20 cellular contexts compared by ENCODE assay signal in the genomic region with DNA sequence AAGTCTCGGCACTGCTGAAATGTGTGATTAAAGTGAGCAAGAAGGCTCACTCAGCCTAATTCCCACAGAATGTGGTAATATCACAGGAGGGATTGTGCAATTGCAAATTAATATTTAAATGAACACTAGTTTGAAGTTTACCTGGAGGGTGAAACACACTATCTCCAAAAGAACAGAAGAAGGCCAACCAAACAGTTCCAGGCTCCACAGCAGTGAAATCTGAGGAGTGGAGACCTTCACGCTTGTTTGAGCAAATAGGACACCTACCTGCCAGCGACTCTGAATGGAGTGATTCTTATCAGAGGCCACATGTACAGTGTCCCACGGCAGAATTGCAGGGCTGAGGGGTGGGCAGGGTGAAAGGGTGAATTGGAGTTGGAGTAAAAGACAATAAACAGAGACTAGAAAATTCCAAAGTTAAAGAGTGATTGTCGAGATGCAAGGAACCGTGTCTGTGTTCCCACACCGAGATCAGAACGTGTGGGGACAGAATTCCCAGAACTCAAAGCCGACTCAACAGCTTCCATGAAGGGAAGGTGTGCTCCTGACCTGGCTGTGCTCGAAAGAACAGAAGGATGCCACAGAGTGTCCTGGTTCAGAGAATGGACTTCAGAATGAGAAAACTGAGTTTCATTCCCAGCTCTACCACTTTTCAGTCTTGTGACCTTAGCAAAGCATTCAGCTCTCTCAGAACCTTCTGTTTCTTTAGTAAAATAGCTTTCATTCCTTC.
DNase-seq lines count a peak whose midpoint lies in the region; ATAC-seq and TF ChIP-seq lines count a peak whose summit lies in the region.
"Had no signal": no experiment of that assay in that cellular context is flagged by ENCODE, and none has a peak within 500 bp of the region (broad histone marks: within the 10 kb centered on the region; RNA-seq: fewer than 3 reads in every experiment).

No MANE protein-coding gene starts in this region.

- H4K20me1 ChIP-seq in hepatocyte (ENCODE audit: insufficient read depth, poor library complexity, severe bottlenecking) (no peaks in the 10 kb centered on the region), osteoblast (ENCODE audit: insufficient read depth, low read length) (no peaks in the 10 kb centered on the region)

- H3K4me2 ChIP-seq in hepatocyte: peak overlapping the region; percentile 59
- H3K4me2 ChIP-seq in osteoblast (ENCODE audit: insufficient read depth, low read length): peak overlapping the region; percentile 47

- H3K27me3 ChIP-seq in hepatocyte (no peaks in the 10 kb centered on the region), osteoblast (ENCODE audit: insufficient read depth, low read length) (peaks cover 2% of the 10 kb centered on the region)
- H3K27me3 ChIP-seq: SJCRH30, stomach had no signal

- no peaks in the 10 kb centered on the region for H3K9me3 Mint-ChIP-seq in activated T-cell treated with anti-CD3 and anti-CD28 coated beads, Interleukin-2, amount 50 U/mL, for 4 hours
- H3K9me3 Mint-ChIP-seq: CD4-positive, alpha-beta T cell had no signal

- H3K36me3 ChIP-seq in hepatocyte (replicated peaks; ENCODE audit: insufficient read depth, low read depth) (no peaks in the 10 kb centered on the region), osteoblast (ENCODE audit: insufficient read depth, low read length) (no peaks in the 10 kb centered on the region)
- H3K36me3 ChIP-seq: SJCRH30, stomach had no signal

- TF ChIP-seq CTCF in hepatocyte (IDR thresholded peaks at IDR 0.05; ENCODE audit: poor library complexity) (no peak), osteoblast (IDR thresholded peaks at IDR 0.05; ENCODE audit: extremely low read depth, low read depth, low read length) (no peak)

- in situ Hi-C loops in KBM-7 (cut with MboI; ENCODE audit: low pct_unique_long_range_greater_than_20kb, low sequenced_read_pairs): no loop called here

- H2AFZ ChIP-seq in hepatocyte: peak overlapping the region; percentile 37
- H2AFZ ChIP-seq in osteoblast (ENCODE audit: low read length): no peak overlapping the region

- no peaks in the 10 kb centered on the region for H3K9me3 ChIP-seq in hepatocyte (ENCODE audit: low read depth)
- no peaks in the 10 kb centered on the region for H3K9me3 ChIP-seq in osteoblast (ENCODE audit: low read depth, low read length)
- H3K9me3 ChIP-seq: SJCRH30, stomach had no signal

- no peaks in the 10 kb centered on the region for H3K79me2 ChIP-seq in hepatocyte
- no peaks in the 10 kb centered on the region for H3K79me2 ChIP-seq in osteoblast (ENCODE audit: insufficient read depth, low read length)

- no peaks in the 10 kb centered on the region for H3K36me3 Mint-ChIP-seq in activated T-cell treated with anti-CD3 and anti-CD28 coated beads, Interleukin-2, amount 50 U/mL, for 4 hours (ENCODE audit: insufficient read depth)

- ATAC-seq in activated T-cell treated with anti-CD3 and anti-CD28 coated beads, Interleukin-2, amount 50 U/mL, for 4 hours: no peak
- ATAC-seq: activated CD4-positive, alpha-beta T cell treated with anti-CD3 and anti-CD28 coated beads for 36 hours; PC-3 had no signal

- H3K4me3 ChIP-seq in hepatocyte (no peak overlapping the region), osteoblast (ENCODE audit: insufficient read depth, low read length) (no peak overlapping the region)

- H3K4me3 Mint-ChIP-seq in activated T-cell treated with anti-CD3 and anti-CD28 coated beads, Interleukin-2, amount 50 U/mL, for 4 hours: no peak overlapping the region
- H3K4me3 Mint-ChIP-seq: activated CD4-positive, alpha-beta T cell treated with anti-CD3 and anti-CD28 coated beads for 36 hours; CD4-positive, alpha-beta T cell had no signal

- H3K4me1 Mint-ChIP-seq in activated T-cell treated with anti-CD3 and anti-CD28 coated beads, Interleukin-2, amount 50 U/mL, for 4 hours (ENCODE audit: low read depth): peaks cover 1% of the 10 kb centered on the region

- H3K27me3 Mint-ChIP-seq in activated T-cell treated with anti-CD3 and anti-CD28 coated beads, Interleukin-2, amount 50 U/mL, for 4 hours (ENCODE audit: low read depth): no peaks in the 10 kb centered on the region
- H3K27me3 Mint-ChIP-seq: activated CD4-positive, alpha-beta T cell treated with anti-CD3 and anti-CD28 coated beads for 36 hours; CD4-positive, alpha-beta T cell had no signal

- WGBS in hepatocyte (ENCODE audit: low lambda C conversion rate, missing lambda C conversion rate): 36% methylated on average over 10 of the region's 10 CpGs

- H3K4me1 ChIP-seq in hepatocyte (ENCODE audit: insufficient read depth): peaks cover 11% of the 10 kb centered on the region
- H3K4me1 ChIP-seq in osteoblast (ENCODE audit: insufficient read depth, low read length): no peaks in the 10 kb centered on the region

- DNase-seq in ELF-1 (ENCODE audit: low read depth, low spot score) (peak; percentile 5), NCI-H526 treated with DMSO at 0.1 percent for 48 hours (lab: John Stamatoyannopoulos, UW) (peak; percentile 69), hepatocyte (ENCODE audit: low spot score) (no peak), osteoblast (ENCODE audit: insufficient read length, low spot score, missing footprints) (no peak), KBM-7 (no peak), HUDEP-2 (lab: John Stamatoyannopoulos, UW; ENCODE audit: unreplicated experiment in 76 of 76) (no peak)
- no peak for DNase-seq in NK-92 treated with Interleukin-12 subunit alpha and Interleukin-12 subunit beta, amount 100 ng/mL, for 24 hours (lab: John Stamatoyannopoulos, UW)
- DNase-seq in activated T-cell treated with anti-CD3 and anti-CD28 coated beads, Interleukin-2, amount 50 U/mL, for 4 hours: no peak
- DNase-seq: activated CD4-positive, alpha-beta T cell treated with anti-CD3 and anti-CD28 coated beads for 36 hours; amygdala; CD4-positive, alpha-beta T cell; DND-41; effector memory CD4-positive, alpha-beta T cell; GOT3; NCI-H1694 treated with DMSO at 0.1 percent for 48 hours; NCI-H446 treated with DMSO at 0.1 percent for 48 hours; PC-3; stimulated activated CD4-positive, alpha-beta T cell treated with anti-CD3 and anti-CD28 coated beads, Interleukin-2, amount 100 ng/mL, for 48 hours; stomach had no signal

- H3K27ac ChIP-seq in hepatocyte (peak overlapping the region; percentile 55), osteoblast (ENCODE audit: low read depth, low read length) (no peak overlapping the region)
- H3K27ac ChIP-seq: SJCRH30, stomach had no signal

- no peaks in the 10 kb centered on the region for H3K9me2 ChIP-seq in hepatocyte (replicated peaks; ENCODE audit: insufficient read depth)

Comparison
In these comparisons a context has a peak if more than half of its experiments do, and no peak if none do; other contexts are left out.
1. DNase-seq: peak in ELF-1 (single experiment) and NCI-H526 treated with DMSO at 0.1 percent for 48 hours (single experiment); none in hepatocyte (single experiment), osteoblast (single experiment), KBM-7 (single experiment), NK-92 treated with Interleukin-12 subunit alpha and Interleukin-12 subunit beta, amount 100 ng/mL, for 24 hours (single experiment), HUDEP-2 (0 of 76) and activated T-cell treated with anti-CD3 and anti-CD28 coated beads, Interleukin-2, amount 50 U/mL, for 4 hours (single experiment).